In the genomic region with DNA sequence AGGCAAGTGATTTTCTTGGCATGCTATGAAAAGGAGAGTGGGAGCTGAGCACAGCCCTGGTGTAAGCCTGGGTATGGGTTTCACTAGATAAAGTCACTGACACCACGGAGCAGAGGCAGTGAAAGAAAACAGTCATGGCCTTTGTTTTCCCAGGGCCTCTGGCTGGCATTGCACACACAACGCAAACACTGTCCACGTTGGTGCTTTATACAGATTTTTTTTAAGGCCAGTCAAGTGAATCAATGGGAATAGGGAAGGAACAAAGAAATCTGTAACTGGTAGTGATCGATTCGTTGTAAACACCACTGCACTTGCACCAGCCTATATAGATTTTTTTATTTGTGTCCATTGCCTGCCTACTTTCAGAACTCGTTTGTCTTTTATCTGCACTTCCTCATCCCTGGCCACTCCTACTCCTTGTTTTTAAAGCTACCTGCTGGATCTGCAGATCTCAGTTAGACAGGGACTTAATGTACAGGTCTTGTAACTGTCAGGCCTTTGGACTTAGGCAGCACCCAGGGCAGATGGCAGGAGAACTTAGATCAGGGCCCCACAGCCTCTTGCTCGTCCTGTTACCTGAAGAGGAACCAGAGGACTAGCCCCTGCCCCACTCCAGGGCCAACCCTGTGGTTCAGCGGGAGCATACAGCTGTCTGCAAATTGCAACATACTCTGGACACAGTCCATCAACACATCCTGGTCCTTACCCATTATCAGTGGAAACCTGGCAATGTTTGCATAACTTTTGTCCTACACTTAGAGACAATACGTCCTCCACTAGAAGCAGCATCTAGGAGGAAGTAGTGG, we compare ENCODE assay signal across 10 cellular contexts. TPM values are rescaled to one million over a fixed set of nuclear protein-coding genes. Genes with fewer than 3 reads are reported as not detected.
DNase-seq lines count a peak whose midpoint lies in the region; ATAC-seq, FAIRE-seq and TF ChIP-seq lines count a peak whose summit lies in the region.
"Had no signal": no experiment of that assay in that cellular context is flagged by ENCODE, and none has a peak within 500 bp of the region (broad histone marks: within the 10 kb centered on the region; RNA-seq: fewer than 3 reads in every experiment).

No MANE protein-coding gene starts in this region.

- H3K36me3 ChIP-seq in gastroesophageal sphincter: no peaks in the 10 kb centered on the region

- 37 to 50% methylated on average over 6 to 7 of the region's 9 CpGs for WGBS in gastroesophageal sphincter (ENCODE audit: low coverage in 1 of 2), 2 donors

- no peaks in the 10 kb centered on the region for H3K36me3 Mint-ChIP-seq in activated CD8-positive, alpha-beta memory T cell treated with anti-CD3 and anti-CD28 coated beads, Interleukin-2, amount 10 ng/mL, durations not matched to agents 7 days and 5 days
- H3K36me3 Mint-ChIP-seq: IgD-negative memory B cell had no signal

- no peak for TF ChIP-seq CTCF in gastroesophageal sphincter (IDR thresholded peaks at IDR 0.05)

- no peaks in the 10 kb centered on the region for H3K9me3 ChIP-seq in gastroesophageal sphincter

- peak; percentile 71 for ATAC-seq in gastroesophageal sphincter
- ATAC-seq in GM18517 (IDR thresholded peaks at IDR 0.05; ENCODE audit: unreplicated experiment): no peak
- ATAC-seq in activated CD8-positive, alpha-beta memory T cell treated with anti-CD3 and anti-CD28 coated beads, Interleukin-2, amount 10 ng/mL, durations not matched to agents 7 days and 5 days: no peak

- CTCF ChIA-PET in activated CD8-positive, alpha-beta memory T cell treated with anti-CD3 and anti-CD28 coated beads, Interleukin-2, amount 10 ng/mL, durations not matched to agents 7 days and 5 days (lab: Charles Lee): interaction anchor here (0.7 to 1.9 kb wide), 3 partner anchors 8 to 27 kb away, joined by 3 to 5 read pairs (median 3); no protein-coding TSS in a partner anchor

- TF ChIP-seq POLR2A in gastroesophageal sphincter (IDR thresholded peaks at IDR 0.05) (no peak), H54 (IDR thresholded peaks at IDR 0.05; ENCODE audit: low read depth, low read length) (no peak)

- peaks cover 4% of the 10 kb centered on the region for H3K27me3 Mint-ChIP-seq in activated CD8-positive, alpha-beta memory T cell treated with anti-CD3 and anti-CD28 coated beads, Interleukin-2, amount 10 ng/mL, durations not matched to agents 7 days and 5 days

- no peak for TF ChIP-seq EP300 in gastroesophageal sphincter (IDR thresholded peaks at IDR 0.05)

- H3K4me1 Mint-ChIP-seq in activated CD8-positive, alpha-beta memory T cell treated with anti-CD3 and anti-CD28 coated beads, Interleukin-2, amount 10 ng/mL, durations not matched to agents 7 days and 5 days: peaks cover 19% of the 10 kb centered on the region

- no peak overlapping the region for H3K4me3 ChIP-seq in gastroesophageal sphincter

- no peaks in the 10 kb centered on the region for H3K27me3 ChIP-seq in gastroesophageal sphincter

- H3K4me1 ChIP-seq in gastroesophageal sphincter: peaks cover 0 to 49% (median 5%) of the 10 kb centered on the region in 3 donors

- no peak for FAIRE-seq in H54 (lab: Jason Lieb, UNC)

- H3K9me3 Mint-ChIP-seq in activated CD8-positive, alpha-beta memory T cell treated with anti-CD3 and anti-CD28 coated beads, Interleukin-2, amount 10 ng/mL, durations not matched to agents 7 days and 5 days (ENCODE audit: low read depth): no peaks in the 10 kb centered on the region
- H3K9me3 Mint-ChIP-seq: IgD-negative memory B cell had no signal

- peak overlapping the region; percentile 25 to 58 (median 52) for H3K27ac ChIP-seq in gastroesophageal sphincter

- no peak overlapping the region for H3K4me3 Mint-ChIP-seq in activated CD8-positive, alpha-beta memory T cell treated with anti-CD3 and anti-CD28 coated beads, Interleukin-2, amount 10 ng/mL, durations not matched to agents 7 days and 5 days
- H3K4me3 Mint-ChIP-seq: IgD-negative memory B cell had no signal

- H3K27ac Mint-ChIP-seq in activated CD8-positive, alpha-beta memory T cell treated with anti-CD3 and anti-CD28 coated beads, Interleukin-2, amount 10 ng/mL, durations not matched to agents 7 days and 5 days: no peak overlapping the region
- H3K27ac Mint-ChIP-seq: IgD-negative memory B cell had no signal

- DNase-seq in LHCN-M2 (ENCODE audit: low read depth) (peak; percentile 70), SKM-1 treated with dmso at 0.1 percent for 144 hours (lab: John Stamatoyannopoulos, UW; ENCODE audit: unreplicated experiment) (peak; percentile 97), pons (ENCODE audit: low spot score) (peak; percentile 97), H54 (ENCODE audit: insufficient read length, low spot score) (no peak), NCI-H2227 (lab: John Stamatoyannopoulos, UW; ENCODE audit: unreplicated experiment) (no peak)
- no peak for DNase-seq in activated CD8-positive, alpha-beta memory T cell treated with anti-CD3 and anti-CD28 coated beads, Interleukin-2, amount 10 ng/mL, durations not matched to agents 7 days and 5 days

RNA-seq across cellular contexts. Expression of a gene that starts 10.6 kb away (rescaled TPM):
- total RNA-seq in LHCN-M2 (2014; rRNA removed) (not detected in 2 replicates), gastroesophageal sphincter (not detected)
- not detected for polyA plus RNA-seq in LHCN-M2 (2012)
- total RNA-seq in activated CD8-positive, alpha-beta memory T cell treated with anti-CD3 and anti-CD28 coated beads, Interleukin-2, amount 10 ng/mL, durations not matched to agents 7 days and 5 days: not detected
- total RNA-seq: mononuclear cell had no signal
- polyA plus RNA-seq: IgD-negative memory B cell had no signal

RNA-seq across cellular contexts. Expression of a gene that starts 34.2 kb away (rescaled TPM):
- total RNA-seq in LHCN-M2 (2014; rRNA removed) (26.5 and 31.1 TPM in 2 replicates), gastroesophageal sphincter (100 to 1,000 TPM in 1 of 4 donors, 10 to 100 TPM in 3; 37.8 to 103 (median 57.5) TPM)
- 8.5 TPM for polyA plus RNA-seq in LHCN-M2 (2012)
- total RNA-seq in activated CD8-positive, alpha-beta memory T cell treated with anti-CD3 and anti-CD28 coated beads, Interleukin-2, amount 10 ng/mL, durations not matched to agents 7 days and 5 days: 10 to 100 TPM; 19.9 to 25.6 TPM

RNA-seq across cellular contexts. Expression of a gene that starts 52.7 kb away (rescaled TPM):
- total RNA-seq in LHCN-M2 (2014; rRNA removed) (15.1 and 15.8 TPM in 2 replicates), gastroesophageal sphincter (10 to 100 TPM; 17.8 to 29.3 (median 20.7) TPM)
- 16.2 TPM for polyA plus RNA-seq in LHCN-M2 (2012)
- total RNA-seq in activated CD8-positive, alpha-beta memory T cell treated with anti-CD3 and anti-CD28 coated beads, Interleukin-2, amount 10 ng/mL, durations not matched to agents 7 days and 5 days: 10 to 100 TPM; 68.0 to 70.5 TPM

Comparison
In these comparisons a context has a peak if more than half of its experiments do, and no peak if none do; other contexts are left out.
1. DNase-seq: peak in LHCN-M2 (single experiment), SKM-1 treated with dmso at 0.1 percent for 144 hours (single experiment) and pons (single experiment); none in H54 (single experiment), NCI-H2227 (single experiment) and activated CD8-positive, alpha-beta memory T cell treated with anti-CD3 and anti-CD28 coated beads, Interleukin-2, amount 10 ng/mL, durations not matched to agents 7 days and 5 days (single experiment).